ENCODE assay signal across 15 cellular contexts in genomic region chr1:176989754-176990153, GRCh38.
"Had no signal": no experiment of that assay in that cellular context is flagged by ENCODE, and none has a peak within 500 bp of the region (broad histone marks: within the 10 kb centered on the region; RNA-seq: fewer than 3 reads in every experiment).

No MANE protein-coding gene starts in this region.

- H3K27ac ChIP-seq: pancreas had no signal

- H3K4me1 ChIP-seq: pancreas had no signal

- H3K36me3 ChIP-seq: pancreas had no signal

- H3K27me3 ChIP-seq: pancreas had no signal

- H3K36me3 Mint-ChIP-seq: memory B cell; natural killer cell treated with Interleukin-12 subunit alpha and Interleukin-12 subunit beta and Interleukin-15 and Interleukin-18, amount 100 ng/mL, for 72 hours; stimulated activated memory B cell treated with anti-CD40 and anti-IgM and Interleukin-4, amounts not matched to agents 10 μg/mL and 1 μg/mL and 100 μg/mL, for 72 hours; T-cell had no signal

- H3K4me3 Mint-ChIP-seq: activated naive CD8-positive, alpha-beta T cell treated with anti-CD3 and anti-CD28 coated beads, Interleukin-2, amount 50 U/mL, for 24 hours; memory B cell; natural killer cell treated with Interleukin-12 subunit alpha and Interleukin-12 subunit beta and Interleukin-15 and Interleukin-18, amount 100 ng/mL, for 72 hours; stimulated activated memory B cell treated with anti-CD40 and anti-IgM and Interleukin-4, amounts not matched to agents 10 μg/mL and 1 μg/mL and 100 μg/mL, for 72 hours; T-cell had no signal

- ATAC-seq: activated naive CD8-positive, alpha-beta T cell treated with anti-CD3 and anti-CD28 coated beads, Interleukin-2, amount 50 U/mL, for 24 hours; left colon; natural killer cell treated with Interleukin-12 subunit alpha and Interleukin-12 subunit beta and Interleukin-15 and Interleukin-18, amount 100 ng/mL, for 72 hours; pancreas; stimulated activated memory B cell treated with anti-CD40 and anti-IgM and Interleukin-4, amounts not matched to agents 10 μg/mL and 1 μg/mL and 100 μg/mL, for 72 hours; T-cell had no signal

- H3K9me3 Mint-ChIP-seq: memory B cell had no signal

- H3K9me3 ChIP-seq: pancreas, SK-N-SH had no signal

- FAIRE-seq: pancreas had no signal

- H3K4me3 ChIP-seq: pancreas had no signal

- H3K4me1 Mint-ChIP-seq: activated naive CD8-positive, alpha-beta T cell treated with anti-CD3 and anti-CD28 coated beads, Interleukin-2, amount 50 U/mL, for 24 hours; memory B cell; stimulated activated memory B cell treated with anti-CD40 and anti-IgM and Interleukin-4, amounts not matched to agents 10 μg/mL and 1 μg/mL and 100 μg/mL, for 72 hours; T-cell had no signal

- DNase-seq: activated CD4-positive, alpha-beta T cell treated with anti-CD3 and anti-CD28 coated beads, Interleukin-2, amount 50 U/mL, for 1 hour; activated CD8-positive, alpha-beta memory T cell treated with anti-CD3 and anti-CD28 coated beads for 24 hours; activated naive CD4-positive, alpha-beta T cell; activated naive CD8-positive, alpha-beta T cell treated with anti-CD3 and anti-CD28 coated beads, Interleukin-2, amount 50 U/mL, for 24 hours; cerebellar nuclear complex; effector memory CD4-positive, alpha-beta T cell; left colon; pancreas; SK-N-SH; stimulated activated CD4-positive, alpha-beta T cell treated with anti-CD3 and anti-CD28 coated beads, Interleukin-2, amount 100 ng/mL, for 48 hours; T-cell; T-helper 9 cell had no signal

- H3K27ac Mint-ChIP-seq: activated naive CD8-positive, alpha-beta T cell treated with anti-CD3 and anti-CD28 coated beads, Interleukin-2, amount 50 U/mL, for 24 hours; memory B cell; natural killer cell treated with Interleukin-12 subunit alpha and Interleukin-12 subunit beta and Interleukin-15 and Interleukin-18, amount 100 ng/mL, for 72 hours; stimulated activated memory B cell treated with anti-CD40 and anti-IgM and Interleukin-4, amounts not matched to agents 10 μg/mL and 1 μg/mL and 100 μg/mL, for 72 hours; T-cell had no signal

- H3K27me3 Mint-ChIP-seq: natural killer cell treated with Interleukin-12 subunit alpha and Interleukin-12 subunit beta and Interleukin-15 and Interleukin-18, amount 100 ng/mL, for 72 hours; T-cell had no signal
